In genomic region chr3:46097691-46098241, GRCh38 we compare ENCODE assay signal across 8 cellular contexts.
DNase-seq lines count a peak whose midpoint lies in the region; ATAC-seq and TF ChIP-seq lines count a peak whose summit lies in the region.

No MANE protein-coding gene starts in this region.

- H3K9me3 ChIP-seq in right lobe of liver (no peaks in the 10 kb centered on the region), upper lobe of right lung (no peaks in the 10 kb centered on the region)

- intact Hi-C loops in right lobe of liver (cut with DNase I) (no loop called here), upper lobe of right lung (cut with DNase I) (no loop called here), left colon (cut with DNase I, micrococcal nuclease) (no loop called here)

- DNase-seq in activated T-cell treated with anti-CD3 and anti-CD28 coated beads, Interleukin-2, amount 50 U/mL, for 1 hour: peak; percentile 29
- DNase-seq in right lobe of liver (no peak), upper lobe of right lung (no peak), left colon (no peak), DMS53 (lab: John Stamatoyannopoulos, UW) (no peak)

- no peak overlapping the region for H3K4me3 ChIP-seq in right lobe of liver
- H3K4me3 ChIP-seq in upper lobe of right lung: no peak overlapping the region

- TF ChIP-seq POLR2A in right lobe of liver (IDR thresholded peaks at IDR 0.05): no peak

- H3K27ac ChIP-seq in right lobe of liver: peak overlapping the region; percentile 31 to 47 (median 37)
- peak overlapping the region; percentile 88 for H3K27ac ChIP-seq in upper lobe of right lung

- 66% methylated on average over 4 of the region's 6 CpGs for WGBS in right lobe of liver (ENCODE audit: insufficient coverage, low coverage, low lambda C conversion rate, missing lambda C conversion rate)

- no peaks in the 10 kb centered on the region for H3K27me3 ChIP-seq in right lobe of liver
- H3K27me3 ChIP-seq in upper lobe of right lung: no peaks in the 10 kb centered on the region

- H3K36me3 ChIP-seq in right lobe of liver: no peaks in the 10 kb centered on the region
- H3K36me3 ChIP-seq in upper lobe of right lung: no peaks in the 10 kb centered on the region

- H3K4me1 ChIP-seq in right lobe of liver (no peaks in the 10 kb centered on the region), upper lobe of right lung (peaks cover 35% of the 10 kb centered on the region)

- ATAC-seq in GM18907 (IDR thresholded peaks at IDR 0.05; ENCODE audit: unreplicated experiment) (peak; percentile 23), HG03196 (IDR thresholded peaks at IDR 0.05; ENCODE audit: unreplicated experiment) (peak; percentile 17), right lobe of liver (peak in 3 of 4 donors; percentile 6 to 37 (median 25)), upper lobe of right lung (peak; percentile 47), HG03378 (IDR thresholded peaks at IDR 0.05; ENCODE audit: unreplicated experiment) (no peak), left colon (no peak)

- TF ChIP-seq CTCF in right lobe of liver (IDR thresholded peaks at IDR 0.05): no peak
- no peak for TF ChIP-seq CTCF in upper lobe of right lung (IDR thresholded peaks at IDR 0.05)

Comparison
In these comparisons a context has a peak if more than half of its experiments do, and no peak if none do; other contexts are left out.
1. ATAC-seq: peak in GM18907 (single experiment), HG03196 (single experiment), right lobe of liver (3 of 4) and upper lobe of right lung (single experiment); none in HG03378 (single experiment) and left colon (single experiment).